Comparison of ENCODE assay signal across 8 cellular contexts in the genomic region with DNA sequence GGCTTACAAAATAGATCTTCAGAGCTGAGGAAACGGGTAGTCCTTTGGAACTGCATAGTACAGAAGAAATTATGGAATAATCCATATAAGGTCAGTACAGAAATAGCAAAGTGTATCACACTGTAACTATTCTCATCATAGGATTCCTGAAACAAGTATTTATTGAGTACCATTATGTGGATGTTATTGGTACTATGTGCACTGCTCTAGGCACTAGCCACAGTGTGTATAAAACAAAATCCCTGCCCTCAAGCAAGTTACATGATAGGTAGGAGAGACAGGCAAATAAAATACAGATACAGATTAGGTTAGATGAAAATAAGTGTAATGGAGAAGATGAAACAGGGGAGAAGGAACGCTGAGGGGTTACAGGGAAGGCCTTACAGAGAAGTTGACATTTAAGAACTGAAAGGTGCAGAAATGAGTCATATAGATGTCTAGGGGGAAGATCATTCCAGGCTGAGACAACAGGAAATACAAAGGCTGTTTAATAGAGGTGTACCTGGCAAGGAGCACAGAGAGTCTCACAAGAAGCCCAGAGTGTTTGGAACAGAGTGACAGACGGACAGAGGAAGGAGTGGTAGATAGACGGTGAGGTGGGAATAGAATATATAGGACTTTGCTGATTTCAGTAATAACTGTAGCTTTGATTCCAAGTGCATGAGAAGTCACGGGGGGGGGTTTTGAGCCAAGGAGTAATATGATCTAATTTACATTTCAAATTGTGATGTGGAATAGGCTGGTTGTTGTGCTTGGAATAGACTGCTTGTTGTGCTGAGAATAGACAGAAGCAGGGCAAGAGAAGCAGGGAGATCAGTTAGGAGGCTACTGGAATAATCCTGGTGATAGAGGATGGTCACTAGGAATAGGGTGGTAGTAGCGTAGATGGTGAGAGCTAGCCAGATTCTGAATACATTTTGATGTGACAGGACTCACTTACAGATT. TPM values are rescaled to one million over a fixed set of nuclear protein-coding genes. Genes with fewer than 3 reads are reported as not detected.
DNase-seq lines count a peak whose midpoint lies in the region; ATAC-seq lines count a peak whose summit lies in the region.

No MANE protein-coding gene starts in this region.

- H3K27ac ChIP-seq in temporal lobe (ENCODE audit: low read depth, low read length) = peak overlapping the region; percentile 94

- H3K36me3 Mint-ChIP-seq in activated CD4-positive, alpha-beta T cell treated with anti-CD3 and anti-CD28 coated beads, Interleukin-2, amount 10 ng/mL, durations not matched to agents 24 days and 14 days (ENCODE audit: low read depth) = peaks cover 28% of the 10 kb centered on the region

- H3K27me3 Mint-ChIP-seq in activated CD4-positive, alpha-beta T cell treated with anti-CD3 and anti-CD28 coated beads, Interleukin-2, amount 10 ng/mL, durations not matched to agents 24 days and 14 days = no peaks in the 10 kb centered on the region

- DNase-seq in activated CD4-positive, alpha-beta T cell treated with anti-CD3 and anti-CD28 coated beads, Interleukin-2, amount 10 ng/mL, durations not matched to agents 24 days and 14 days = no peak
- DNase-seq in activated CD4-positive, alpha-beta T cell treated with anti-CD3 and anti-CD28 coated beads, Interleukin-2, amount 50 U/mL, for 4 hours = no peak
- DNase-seq in dermis blood vessel endothelial cell = peak; percentile 16
- DNase-seq in posterior vena cava (ENCODE audit: low spot score) = no peak
- DNase-seq in HK-2 (ENCODE audit: unreplicated experiment) = no peak

- intact Hi-C loops in activated CD4-positive, alpha-beta T cell treated with anti-CD3 and anti-CD28 coated beads, Interleukin-2, amount 10 ng/mL, durations not matched to agents 24 days and 14 days (cut with micrococcal nuclease) = loop anchor here (2.0 to 5.0 kb wide), 3 partner anchors 14 to 120 kb away; partner anchors contain the start of genes AMPD3 and RNF141
- intact Hi-C loops in posterior vena cava (cut with DNase I) = no loop called here

- ATAC-seq in HG03571 (IDR thresholded peaks at IDR 0.05; ENCODE audit: unreplicated experiment) (peak; percentile 68), HG03521 (IDR thresholded peaks at IDR 0.05; ENCODE audit: unreplicated experiment) (no peak)

- H3K9me3 Mint-ChIP-seq in activated CD4-positive, alpha-beta T cell treated with anti-CD3 and anti-CD28 coated beads, Interleukin-2, amount 10 ng/mL, durations not matched to agents 24 days and 14 days = no peaks in the 10 kb centered on the region

- H3K27ac Mint-ChIP-seq in activated CD4-positive, alpha-beta T cell treated with anti-CD3 and anti-CD28 coated beads, Interleukin-2, amount 10 ng/mL, durations not matched to agents 24 days and 14 days = peak overlapping the region; percentile 53

- H3K4me3 Mint-ChIP-seq in activated CD4-positive, alpha-beta T cell treated with anti-CD3 and anti-CD28 coated beads, Interleukin-2, amount 10 ng/mL, durations not matched to agents 24 days and 14 days = peak overlapping the region; percentile 30

- H3K4me1 Mint-ChIP-seq in activated CD4-positive, alpha-beta T cell treated with anti-CD3 and anti-CD28 coated beads, Interleukin-2, amount 10 ng/mL, durations not matched to agents 24 days and 14 days = peaks cover 18% of the 10 kb centered on the region

RNA-seq across cellular contexts. Expression of gene RNF141, which starts 13.7 kb away (rescaled TPM):
- 14.3 and 15.4 TPM in 2 replicates for total RNA-seq in activated CD4-positive, alpha-beta T cell treated with anti-CD3 and anti-CD28 coated beads, Interleukin-2, amount 10 ng/mL, durations not matched to agents 24 days and 14 days
- total RNA-seq in dermis blood vessel endothelial cell = 42.4 and 50.1 TPM in 2 replicates
- total RNA-seq in temporal lobe = 64.7 TPM
- total RNA-seq in posterior vena cava = 10 to 100 TPM; 24.7 to 25.3 TPM

RNA-seq across cellular contexts. Expression of gene LYVE1, which starts 41.2 kb away (rescaled TPM):
- total RNA-seq in activated CD4-positive, alpha-beta T cell treated with anti-CD3 and anti-CD28 coated beads, Interleukin-2, amount 10 ng/mL, durations not matched to agents 24 days and 14 days = not detected in 2 replicates
- total RNA-seq in dermis blood vessel endothelial cell (64.6 and 70.3 TPM in 2 replicates), temporal lobe (4.9 TPM), posterior vena cava (100 to 1,000 TPM; 112 to 292 TPM)

Comparison
In these comparisons a context has a peak if more than half of its experiments do, and no peak if none do; other contexts are left out.
1. RNA of gene LYVE1, which starts 41.2 kb away (total RNA-seq): 112 to 292 TPM in posterior vena cava and 64.6 to 70.3 TPM in dermis blood vessel endothelial cell; 4.9 TPM in temporal lobe (single experiment) and not detected in activated CD4-positive, alpha-beta T cell treated with anti-CD3 and anti-CD28 coated beads, Interleukin-2, amount 10 ng/mL, durations not matched to agents 24 days and 14 days; every median in the first group is over 10 times any median in the second.